In genomic region chr6:13457577-13457976, GRCh38 we compare ENCODE assay signal across 17 cellular contexts. TPM values are rescaled to one million over a fixed set of nuclear protein-coding genes. Genes with fewer than 3 reads are reported as not detected.
A peak's percentile ranks its signal among the peaks of the same experiment; 100 is the strongest.
DNase-seq lines count a peak whose midpoint lies in the region; TF ChIP-seq lines count a peak whose summit lies in the region.
"Had no signal": no experiment of that assay in that cellular context is flagged by ENCODE, and none has a peak within 500 bp of the region (broad histone marks: within the 10 kb centered on the region; RNA-seq: fewer than 3 reads in every experiment).

No MANE protein-coding gene starts in this region.

- dilution Hi-C loops in mammary epithelial cell (cut with HindIII; ENCODE audit: low sequenced_read_pairs): no loop called here

- H3K4me1 ChIP-seq in mammary epithelial cell (ENCODE audit: insufficient read depth, low read length) (peaks cover 29% of the 10 kb centered on the region), stomach smooth muscle (ENCODE audit: control insufficient read depth, insufficient read depth, low read length) (peaks cover 68% of the 10 kb centered on the region), BE2C (peaks cover 22% of the 10 kb centered on the region)

- H3K36me3 Mint-ChIP-seq in MCF 10A (ENCODE audit: insufficient read depth, unreplicated experiment): peaks cover 5% of the 10 kb centered on the region
- H3K36me3 Mint-ChIP-seq: activated CD4-positive, alpha-beta memory T cell treated with anti-CD3 and anti-CD28 coated beads for 36 hours had no signal

- no peak overlapping the region for H3K27ac Mint-ChIP-seq in MCF 10A (ENCODE audit: low read depth, unreplicated experiment)
- H3K27ac Mint-ChIP-seq: activated CD4-positive, alpha-beta memory T cell treated with anti-CD3 and anti-CD28 coated beads for 36 hours; T-helper 2 cell treated with Interferon-gamma antibody and Interleukin-4, amounts not matched to agents 5 μg/mL and 100 μg/mL, for 36 hours had no signal

- no peak overlapping the region for H2AFZ ChIP-seq in mammary epithelial cell (ENCODE audit: low read depth, low read length)

- BruUV-seq in mammary epithelial cell (replicated peaks; lab: Mats Ljungman, UMichigan): no TSS peak
- BruUV-seq in MCF 10A (replicated peaks; lab: Mats Ljungman, UMichigan): no TSS peak

- TF ChIP-seq CTCF in mammary epithelial cell (conservative IDR thresholded peaks at IDR 0.05 in 1 of 2, IDR thresholded peaks at IDR 0.05 in 1 of 2; ENCODE audit: extremely low read depth in 1 of 2, insufficient read depth in 1 of 2, low read depth in 1 of 2, low read length in 2 of 2) (no peak), MCF 10A (IDR thresholded peaks at IDR 0.05; ENCODE audit: unreplicated experiment) (no peak), BE2C (IDR thresholded peaks at IDR 0.05; ENCODE audit: low read depth, low read length) (no peak)

- H3K36me3 ChIP-seq in mammary epithelial cell (ENCODE audit: insufficient read depth, low read length): no peaks in the 10 kb centered on the region
- H3K36me3 ChIP-seq in stomach smooth muscle (ENCODE audit: control insufficient read depth in 2 of 2, insufficient read depth in 2 of 2, low read length in 2 of 2): no peaks in the 10 kb centered on the region
- H3K36me3 ChIP-seq in BE2C: no peaks in the 10 kb centered on the region
- H3K36me3 ChIP-seq: neutrophil had no signal

- no peak overlapping the region for H3K27ac ChIP-seq in mammary epithelial cell (ENCODE audit: insufficient read depth, low read depth, low read length)
- peak overlapping the region; percentile 38 for H3K27ac ChIP-seq in angular gyrus (ENCODE audit: low read depth, low read length)
- H3K27ac ChIP-seq in stomach smooth muscle (ENCODE audit: low read length): peak overlapping the region; percentile 98
- H3K27ac ChIP-seq: neutrophil had no signal

- H3K9ac ChIP-seq in mammary epithelial cell (ENCODE audit: insufficient read depth, low read length): no peak overlapping the region
- peak overlapping the region; percentile 42 to 44 for H3K9ac ChIP-seq in stomach smooth muscle (ENCODE audit: low read length in 2 of 2)

- H3K27me3 Mint-ChIP-seq in MCF 10A (ENCODE audit: insufficient read depth, unreplicated experiment): no peaks in the 10 kb centered on the region
- H3K27me3 Mint-ChIP-seq: activated CD4-positive, alpha-beta memory T cell treated with anti-CD3 and anti-CD28 coated beads for 36 hours had no signal

- in situ Hi-C loops in mammary epithelial cell (cut with MboI; ENCODE audit: low sequenced_read_pairs in 2 of 2): no loop called here

- no peaks in the 10 kb centered on the region for H4K20me1 ChIP-seq in mammary epithelial cell (ENCODE audit: insufficient read depth, low read length)

- H3K4me1 Mint-ChIP-seq in MCF 10A (ENCODE audit: insufficient read depth, unreplicated experiment): peaks cover 22% of the 10 kb centered on the region

- no peak overlapping the region for H3K4me2 ChIP-seq in mammary epithelial cell (ENCODE audit: insufficient read depth, low read depth, low read length)

- H3K9me3 ChIP-seq in mammary epithelial cell (replicated peaks; ENCODE audit: insufficient read depth, low read length): no peaks in the 10 kb centered on the region
- H3K9me3 ChIP-seq in stomach smooth muscle (ENCODE audit: control insufficient read depth in 2 of 2, low read length in 2 of 2): no peaks in the 10 kb centered on the region
- H3K9me3 ChIP-seq in BE2C: no peaks in the 10 kb centered on the region
- H3K9me3 ChIP-seq: esophagus muscularis mucosa, neutrophil had no signal

- no peak overlapping the region for H3K4me3 Mint-ChIP-seq in MCF 10A (ENCODE audit: unreplicated experiment)
- H3K4me3 Mint-ChIP-seq: activated CD4-positive, alpha-beta memory T cell treated with anti-CD3 and anti-CD28 coated beads for 36 hours; T-helper 2 cell treated with Interferon-gamma antibody and Interleukin-4, amounts not matched to agents 5 μg/mL and 100 μg/mL, for 36 hours had no signal

- POLR2A ChIA-PET in MCF 10A (lab: Yijun Ruan, JAX): interaction anchor here (0.6 kb wide), 1 partner anchor 53 kb away, joined by 4 read pairs; no protein-coding TSS in a partner anchor

- no peak overlapping the region for H3K4me3 ChIP-seq in mammary epithelial cell (replicated peaks in 1 of 3; ENCODE audit: insufficient read depth in 1 of 3, low read depth in 2 of 3, low read length in 3 of 3)
- peak overlapping the region; percentile 11 to 40 for H3K4me3 ChIP-seq in stomach smooth muscle (ENCODE audit: low read length in 2 of 2)
- H3K4me3 ChIP-seq in BE2C (ENCODE audit: low read depth, low read length): no peak overlapping the region
- H3K4me3 ChIP-seq: esophagus muscularis mucosa had no signal

- intact Hi-C loops in mammary epithelial cell (cut with micrococcal nuclease) (no loop called here), MCF 10A (cut with micrococcal nuclease) (no loop called here)

- peaks cover 28% of the 10 kb centered on the region for H3K79me2 ChIP-seq in mammary epithelial cell (ENCODE audit: insufficient read depth, low read length)

- CTCF ChIA-PET in mammary epithelial cell (lab: Charles Lee; ENCODE audit: low non-redundant PET) (no interaction called here), MCF 10A (lab: Yijun Ruan, JAX) (interaction anchor here (0.5 to 0.6 kb wide), 2 partner anchors 10 to 131 kb away, joined by 3 to 4 read pairs; no protein-coding TSS in a partner anchor)

- DNase-seq in mammary epithelial cell (peak; percentile 72), MCF 10A (ENCODE audit: unreplicated experiment) (no peak), glomerular visceral epithelial cell (ENCODE audit: extremely low spot score) (peak; percentile 10), activated gamma-delta T cell treated with Interleukin-2 at 50 U/mL for 16 hours (no peak), BE2C (no peak), NCI-H1930 (lab: John Stamatoyannopoulos, UW) (no peak)
- DNase-seq: activated naive CD4-positive, alpha-beta T cell treated with anti-CD3 and anti-CD28 coated beads, Interleukin-2, amount 50 U/mL, for 16 hours; mesendoderm; MV-4-11; NCI-H82; SHP77 treated with DMSO at 0.1 percent for 48 hours had no signal

- no peaks in the 10 kb centered on the region for H3K9me3 Mint-ChIP-seq in MCF 10A (ENCODE audit: unreplicated experiment)
- H3K9me3 Mint-ChIP-seq: activated CD4-positive, alpha-beta memory T cell treated with anti-CD3 and anti-CD28 coated beads for 36 hours; T-helper 2 cell treated with Interferon-gamma antibody and Interleukin-4, amounts not matched to agents 5 μg/mL and 100 μg/mL, for 36 hours had no signal

- WGBS in mammary epithelial cell (ENCODE audit: low coverage, missing lambda C conversion rate): 72% methylated on average over 6 of the region's 7 CpGs

- H3K27me3 ChIP-seq in mammary epithelial cell (ENCODE audit: insufficient read depth, low read length): no peaks in the 10 kb centered on the region
- no peaks in the 10 kb centered on the region for H3K27me3 ChIP-seq in stomach smooth muscle (ENCODE audit: control insufficient read depth in 1 of 2, insufficient read depth in 2 of 2, low read length in 2 of 2)
- no peaks in the 10 kb centered on the region for H3K27me3 ChIP-seq in BE2C
- H3K27me3 ChIP-seq: esophagus muscularis mucosa, neutrophil had no signal

RNA-seq across cellular contexts. Expression of gene GFOD1, which starts 29.8 kb away (rescaled TPM):
- total RNA-seq in mammary epithelial cell: 10 to 100 TPM; 12.3 to 37.3 TPM
- polyA plus RNA-seq in mammary epithelial cell: 5.3 TPM
- polyA minus RNA-seq in mammary epithelial cell: 9.5 TPM
- 7.1 and 9.5 TPM in 2 replicates for total RNA-seq in MCF 10A (2022)
- 14.1 TPM for polyA plus RNA-seq in BE2C (2012; ENCODE audit: insufficient read depth, insufficient read length, low read depth)

Comparison
In these comparisons a context has a peak if more than half of its experiments do, and no peak if none do; other contexts are left out.
1. DNase-seq: peak in mammary epithelial cell (single experiment) and glomerular visceral epithelial cell (single experiment); none in MCF 10A (single experiment), activated gamma-delta T cell treated with Interleukin-2 at 50 U/mL for 16 hours (single experiment), BE2C (single experiment) and NCI-H1930 (0 of 2).
2. H3K4me3 ChIP-seq: peak in stomach smooth muscle (2 of 2); none in mammary epithelial cell (0 of 3) and BE2C (single experiment).